9 cellular contexts compared by ENCODE assay signal in the genomic region with DNA sequence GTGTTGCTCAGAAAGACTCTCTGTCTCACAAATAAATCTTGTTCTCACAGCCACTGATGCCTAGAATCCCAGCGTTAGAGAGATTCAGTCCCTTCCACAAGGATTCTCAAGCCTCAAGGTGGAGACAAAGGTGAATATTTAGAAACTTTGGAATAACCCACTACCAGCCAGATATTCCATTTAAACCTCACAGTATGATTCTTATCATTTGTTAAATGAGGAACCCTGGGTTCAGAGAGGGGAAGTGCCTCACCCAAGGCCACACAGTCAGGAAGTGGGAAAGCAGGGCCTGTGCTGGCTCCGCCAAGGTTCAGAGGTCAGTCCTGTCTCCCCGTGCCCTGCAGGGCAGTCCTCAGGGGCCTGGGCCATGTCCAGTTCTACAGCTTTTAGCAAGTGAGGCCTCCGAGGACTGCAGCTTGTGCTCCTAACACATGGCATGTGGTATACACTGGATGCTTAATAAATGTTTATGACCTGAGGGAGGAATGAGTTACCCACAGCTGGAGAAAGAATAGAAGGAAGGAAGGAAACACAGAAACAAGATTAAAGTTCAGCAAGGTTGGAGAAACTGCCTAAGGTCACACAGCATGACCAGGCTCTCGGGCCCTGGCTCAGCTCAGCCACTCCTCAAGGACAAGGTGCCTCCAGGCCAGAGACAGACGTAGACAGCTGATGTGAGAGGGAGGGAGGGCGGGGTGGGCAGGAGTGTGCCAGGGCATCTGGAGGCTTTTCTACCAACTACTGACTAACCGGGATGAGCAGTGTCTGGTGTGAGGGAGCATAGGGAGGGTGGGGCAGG. TPM values are rescaled to one million over a fixed set of nuclear protein-coding genes. Genes with fewer than 3 reads are reported as not detected.
DNase-seq lines count a peak whose midpoint lies in the region; ATAC-seq and TF ChIP-seq lines count a peak whose summit lies in the region.
"Had no signal": no experiment of that assay in that cellular context is flagged by ENCODE, and none has a peak within 500 bp of the region (broad histone marks: within the 10 kb centered on the region; RNA-seq: fewer than 3 reads in every experiment).

No MANE protein-coding gene starts in this region.

- peak; percentile 42 for TF ChIP-seq CTCF in foreskin keratinocyte (conservative IDR thresholded peaks at IDR 0.05)

- H3K36me3 Mint-ChIP-seq in activated CD4-positive, alpha-beta memory T cell treated with anti-CD3 and anti-CD28 coated beads for 36 hours = no peaks in the 10 kb centered on the region

- peak; percentile 23 for DNase-seq in GF-D8 (lab: John Stamatoyannopoulos, UW)
- no peak for DNase-seq in SJSA1 (ENCODE audit: low read depth in 1 of 2, low spot score in 2 of 2)
- DNase-seq in foreskin keratinocyte = peak in 1 of 2 donors; percentile 46
- DNase-seq in posterior vena cava (ENCODE audit: low spot score) = peak; percentile 82
- DNase-seq in activated CD4-positive, alpha-beta memory T cell treated with anti-CD3 and anti-CD28 coated beads for 36 hours = no peak
- no peak for DNase-seq in NCI-H526 (lab: John Stamatoyannopoulos, UW)
- DNase-seq in NK-92 treated with Interleukin-12 subunit alpha and Interleukin-12 subunit beta, amount 100 ng/mL, for 24 hours (lab: John Stamatoyannopoulos, UW) = no peak
- DNase-seq: NCI-H1417 treated with DMSO at 0.1 percent for 48 hours had no signal

- peaks cover 15% of the 10 kb centered on the region for H3K27me3 Mint-ChIP-seq in activated CD4-positive, alpha-beta memory T cell treated with anti-CD3 and anti-CD28 coated beads for 36 hours

- intact Hi-C loops in posterior vena cava (cut with DNase I) = loop anchor here in 1 of 2 donors (5.0 kb wide), 1 partner anchor 107 kb away; no protein-coding TSS in a partner anchor
- intact Hi-C loops in activated CD4-positive, alpha-beta memory T cell treated with anti-CD3 and anti-CD28 coated beads for 36 hours (cut with micrococcal nuclease) = loop anchor here (5.0 to 10.0 kb wide), 2 partner anchors 97 to 264 kb away; partner anchors contain the start of gene VSTM2L

- POLR2A ChIA-PET in activated CD4-positive, alpha-beta memory T cell treated with anti-CD3 and anti-CD28 coated beads for 36 hours (lab: Charles Lee) = no interaction called here

- CTCF ChIA-PET in activated CD4-positive, alpha-beta memory T cell treated with anti-CD3 and anti-CD28 coated beads for 36 hours (lab: Charles Lee) = interaction anchor here (3.0 to 3.1 kb wide), 2 partner anchors 96 to 110 kb away, joined by 14 to 21 read pairs; no protein-coding TSS in a partner anchor

- H3K27ac ChIP-seq in SJSA1 (peak overlapping the region; percentile 73), foreskin keratinocyte (no peak overlapping the region)

- ATAC-seq in foreskin keratinocyte = peak; percentile 8
- no peak for ATAC-seq in GM18498 (IDR thresholded peaks at IDR 0.05; ENCODE audit: unreplicated experiment)

- no peaks in the 10 kb centered on the region for H3K9me3 ChIP-seq in SJSA1 (replicated peaks)

- H3K9me3 Mint-ChIP-seq in activated CD4-positive, alpha-beta memory T cell treated with anti-CD3 and anti-CD28 coated beads for 36 hours = no peaks in the 10 kb centered on the region

- H3K27ac Mint-ChIP-seq in activated CD4-positive, alpha-beta memory T cell treated with anti-CD3 and anti-CD28 coated beads for 36 hours = no peak overlapping the region

- no peak overlapping the region for H3K4me3 Mint-ChIP-seq in activated CD4-positive, alpha-beta memory T cell treated with anti-CD3 and anti-CD28 coated beads for 36 hours

- H3K4me1 ChIP-seq in SJSA1 (replicated peaks) (peaks cover 63% of the 10 kb centered on the region), foreskin keratinocyte (peaks cover 32% of the 10 kb centered on the region)

- peaks cover 5% of the 10 kb centered on the region for H3K4me1 Mint-ChIP-seq in activated CD4-positive, alpha-beta memory T cell treated with anti-CD3 and anti-CD28 coated beads for 36 hours (ENCODE audit: low read depth)

- no peaks in the 10 kb centered on the region for H3K27me3 ChIP-seq in SJSA1 (replicated peaks)
- H3K27me3 ChIP-seq in foreskin keratinocyte = no peaks in the 10 kb centered on the region

- no peak overlapping the region for H3K4me3 ChIP-seq in SJSA1

- H3K36me3 ChIP-seq in SJSA1 = no peaks in the 10 kb centered on the region

RNA-seq across cellular contexts. Expression of gene TGM2, which starts 3.9 kb away (rescaled TPM):
- total RNA-seq in SJSA1 (2014; rRNA removed; shearing (Covaris generic)) = 32.2 and 34.9 TPM in 2 replicates
- 17.4 and 41.2 TPM in 2 replicates for total RNA-seq in foreskin keratinocyte
- polyA plus RNA-seq in foreskin keratinocyte = 13.7 and 29.5 TPM in 2 replicates
- total RNA-seq in posterior vena cava = 100 to 1,000 TPM; 442 to 500 TPM
- not detected for total RNA-seq in activated CD4-positive, alpha-beta memory T cell treated with anti-CD3 and anti-CD28 coated beads for 36 hours

Comparison
In these comparisons a context has a peak if more than half of its experiments do, and no peak if none do; other contexts are left out.
1. DNase-seq: peak in GF-D8 (single experiment) and posterior vena cava (single experiment); none in SJSA1 (0 of 2), activated CD4-positive, alpha-beta memory T cell treated with anti-CD3 and anti-CD28 coated beads for 36 hours (single experiment), NCI-H526 (0 of 2) and NK-92 treated with Interleukin-12 subunit alpha and Interleukin-12 subunit beta, amount 100 ng/mL, for 24 hours (single experiment).
2. RNA of gene TGM2, which starts 3.9 kb away (total RNA-seq): 442 to 500 TPM in posterior vena cava, 32.2 to 34.9 TPM in SJSA1 and 17.4 to 41.2 TPM in foreskin keratinocyte; not detected in activated CD4-positive, alpha-beta memory T cell treated with anti-CD3 and anti-CD28 coated beads for 36 hours; every median in the first group is over 10 times any median in the second.